ENCODE assay signal across 1 cellular context in the genomic region with DNA sequence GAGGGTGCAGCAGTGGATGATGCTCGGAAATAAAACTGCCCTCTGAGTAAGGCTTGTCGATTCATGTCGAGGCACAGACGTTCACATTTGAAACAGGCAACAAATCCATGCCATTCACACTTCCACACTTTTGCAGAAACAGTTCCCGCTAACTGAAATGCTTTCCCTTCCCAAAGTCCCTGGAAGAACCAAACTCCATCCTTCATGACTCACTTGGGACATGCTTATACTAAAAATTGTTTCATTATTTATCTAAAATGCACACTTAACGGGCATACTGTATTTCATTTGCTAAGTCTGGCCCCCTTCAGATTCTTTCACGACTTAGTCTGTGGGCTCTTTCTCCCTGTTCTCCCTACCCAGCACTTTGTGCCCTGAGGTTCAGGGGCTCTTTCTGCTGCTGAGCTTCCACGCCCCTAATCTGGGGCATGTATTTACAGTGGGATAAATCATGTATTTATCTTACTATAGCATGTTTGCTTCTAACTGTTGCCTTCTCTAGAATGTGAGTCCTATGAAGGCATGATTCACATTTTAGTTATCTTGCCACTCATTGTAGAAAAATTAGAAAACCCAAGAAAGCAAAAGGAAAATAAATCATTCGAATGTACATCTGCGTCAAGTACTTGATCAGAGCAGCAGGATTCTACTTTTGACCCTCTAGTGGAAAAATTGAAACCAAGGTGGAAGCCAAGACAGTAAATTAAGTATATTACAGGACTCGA.
TF ChIP-seq lines count a peak whose summit lies in the region.

No MANE protein-coding gene starts in this region.

TF ChIP-seq in HepG2, 621 proteins besides CTCF, POLR2A, EP300 and RAD21:
- TF ChIP-seq, protein P1, sequence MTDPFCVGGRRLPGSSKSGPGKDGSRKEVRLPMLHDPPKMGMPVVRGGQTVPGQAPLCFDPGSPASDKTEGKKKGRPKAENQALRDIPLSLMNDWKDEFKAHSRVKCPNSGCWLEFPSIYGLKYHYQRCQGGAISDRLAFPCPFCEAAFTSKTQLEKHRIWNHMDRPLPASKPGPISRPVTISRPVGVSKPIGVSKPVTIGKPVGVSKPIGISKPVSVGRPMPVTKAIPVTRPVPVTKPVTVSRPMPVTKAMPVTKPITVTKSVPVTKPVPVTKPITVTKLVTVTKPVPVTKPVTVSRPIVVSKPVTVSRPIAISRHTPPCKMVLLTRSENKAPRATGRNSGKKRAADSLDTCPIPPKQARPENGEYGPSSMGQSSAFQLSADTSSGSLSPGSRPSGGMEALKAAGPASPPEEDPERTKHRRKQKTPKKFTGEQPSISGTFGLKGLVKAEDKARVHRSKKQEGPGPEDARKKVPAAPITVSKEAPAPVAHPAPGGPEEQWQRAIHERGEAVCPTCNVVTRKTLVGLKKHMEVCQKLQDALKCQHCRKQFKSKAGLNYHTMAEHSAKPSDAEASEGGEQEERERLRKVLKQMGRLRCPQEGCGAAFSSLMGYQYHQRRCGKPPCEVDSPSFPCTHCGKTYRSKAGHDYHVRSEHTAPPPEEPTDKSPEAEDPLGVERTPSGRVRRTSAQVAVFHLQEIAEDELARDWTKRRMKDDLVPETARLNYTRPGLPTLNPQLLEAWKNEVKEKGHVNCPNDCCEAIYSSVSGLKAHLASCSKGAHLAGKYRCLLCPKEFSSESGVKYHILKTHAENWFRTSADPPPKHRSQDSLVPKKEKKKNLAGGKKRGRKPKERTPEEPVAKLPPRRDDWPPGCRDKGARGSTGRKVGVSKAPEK (CRISPR knock-in tag; IDR thresholded peaks at IDR 0.05; ENCODE audit: borderline replicate concordance) = no peak
- TF ChIP-seq ZSCAN5A (CRISPR knock-in tag; IDR thresholded peaks at IDR 0.05; ENCODE audit: borderline replicate concordance) (no peak), HNF4G (IDR thresholded peaks at IDR 0.05; ENCODE audit: borderline replicate concordance, low read depth, low read length) (no peak), HNF4G (CRISPR knock-in tag; IDR thresholded peaks at IDR 0.05; ENCODE audit: borderline replicate concordance, low read depth) (no peak), ZNF512 (CRISPR knock-in tag; IDR thresholded peaks at IDR 0.05) (no peak), MNT (IDR thresholded peaks at IDR 0.05) (no peak), CBX5 (CRISPR knock-in tag; IDR thresholded peaks at IDR 0.05; ENCODE audit: borderline replicate concordance) (no peak), ETV5 (CRISPR knock-in tag; IDR thresholded peaks at IDR 0.05; ENCODE audit: borderline replicate concordance) (no peak), PCBP1 (IDR thresholded peaks at IDR 0.05; ENCODE audit: borderline replicate concordance, low read depth, low read length) (no peak), TOE1 (CRISPR knock-in tag; IDR thresholded peaks at IDR 0.05) (no peak), ZNF263 (CRISPR knock-in tag; IDR thresholded peaks at IDR 0.05) (no peak)
- TF ChIP-seq, protein P2, sequence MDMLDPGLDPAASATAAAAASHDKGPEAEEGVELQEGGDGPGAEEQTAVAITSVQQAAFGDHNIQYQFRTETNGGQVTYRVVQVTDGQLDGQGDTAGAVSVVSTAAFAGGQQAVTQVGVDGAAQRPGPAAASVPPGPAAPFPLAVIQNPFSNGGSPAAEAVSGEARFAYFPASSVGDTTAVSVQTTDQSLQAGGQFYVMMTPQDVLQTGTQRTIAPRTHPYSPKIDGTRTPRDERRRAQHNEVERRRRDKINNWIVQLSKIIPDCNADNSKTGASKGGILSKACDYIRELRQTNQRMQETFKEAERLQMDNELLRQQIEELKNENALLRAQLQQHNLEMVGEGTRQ (IDR thresholded peaks at IDR 0.05; ENCODE audit: low read depth, low read length) = no peak
- TF ChIP-seq, protein P2 (CRISPR knock-in tag; IDR thresholded peaks at IDR 0.05; ENCODE audit: borderline replicate concordance) = no peak
